ENCODE assay signal across 11 cellular contexts in genomic region chr22:38904052-38904617, GRCh38. TPM values are rescaled to one million over a fixed set of nuclear protein-coding genes. Genes with fewer than 3 reads are reported as not detected.
A peak's percentile ranks its signal among the peaks of the same experiment; 100 is the strongest.
DNase-seq lines count a peak whose midpoint lies in the region; ATAC-seq, FAIRE-seq and TF ChIP-seq lines count a peak whose summit lies in the region.
"Not testable (repeated sequence)": the region's sequence is repeated elsewhere in the genome, so short reads cannot be mapped to it uniquely, and the experiment has no call there.
"Had no signal": no experiment of that assay in that cellular context is flagged by ENCODE, and none has a peak within 500 bp of the region (broad histone marks: within the 10 kb centered on the region; RNA-seq: fewer than 3 reads in every experiment).

No MANE protein-coding gene starts in this region.

- CTCF ChIA-PET in A549 (lab: Yijun Ruan, JAX); OCI-LY7 (lab: Charles Lee; ENCODE audit: unreplicated experiment); K562 (lab: Yijun Ruan, JAX; ENCODE audit: low intra/inter-chr PET ratio); HepG2 (lab: Yijun Ruan, JAX; ENCODE audit: low intra/inter-chr PET ratio, low total read pairs): not testable (repeated sequence)

- not testable (repeated sequence) for H2AFZ ChIP-seq in GM23338; OCI-LY7 (ENCODE audit: low read length); K562 (ENCODE audit: low read depth, low read length); HepG2 (ENCODE audit: low read length)

- H3K36me3 ChIP-seq in GM23338 (ENCODE audit: insufficient read depth); OCI-LY7 (ENCODE audit: insufficient read depth, low read length); K562 (ENCODE audit: control insufficient read depth, insufficient read depth, low read length); HepG2 (replicated peaks in 1 of 2; ENCODE audit: control insufficient read depth in 1 of 2, insufficient read depth in 2 of 2, low read length in 2 of 2): not testable (repeated sequence)

- not testable (repeated sequence) for H3K27ac ChIP-seq in A549; GM23338 (ENCODE audit: low read depth); OCI-LY7 (ENCODE audit: low read depth, low read length, poor library complexity, severe bottlenecking); K562 (ENCODE audit: extremely low read depth, low read depth, low read length); HepG2 (ENCODE audit: extremely low read length, insufficient read depth, low read length)

- H3K4me1 ChIP-seq in A549; GM23338 (ENCODE audit: insufficient read depth); K562 (replicated peaks in 1 of 2; ENCODE audit: control insufficient read depth in 2 of 2, insufficient read depth in 2 of 2, low read length in 2 of 2); HepG2 (ENCODE audit: insufficient read depth, low read length): not testable (repeated sequence)
- peaks cover 25% of the 10 kb centered on the region for H3K4me1 ChIP-seq in OCI-LY7 (ENCODE audit: insufficient read depth, low read length, poor library complexity, severe bottlenecking)

- not testable (repeated sequence) for H3K9me3 ChIP-seq in A549; K562 (replicated peaks; ENCODE audit: control insufficient read depth, insufficient read depth, low read depth, low read length)
- H3K9me3 ChIP-seq in OCI-LY7 (ENCODE audit: low read length) (peaks cover 21% of the 10 kb centered on the region; the same call in 1 of the 2 replicates), HepG2 (ENCODE audit: low read length) (peaks cover 13% of the 10 kb centered on the region)

- 13% methylated on average over 5 of the region's 5 CpGs for WGBS in A549 (ENCODE audit: missing lambda C conversion rate)
- WGBS in K562 (ENCODE audit: insufficient coverage, low coverage, missing lambda C conversion rate), result 0% methylated on average over 3 of the region's 5 CpGs
- whole genome bisulfite sequencing in HepG2 (ENCODE audit: low lambda C conversion rate), result 20% methylated on average over 5 of the region's 5 CpGs

- H3K4me3 Mint-ChIP-seq in GM23338, result not testable (repeated sequence)

- DNase-seq in A549 (ENCODE audit: low read depth in 1 of 2, low spot score in 1 of 2) (peak in 1 of 2 experiments; percentile 27), GM23338 (ENCODE audit: low spot score) (peak; percentile 63), KBM-7 (peak; percentile 12), NCI-H2171 treated with DMSO at 0.1 percent for 48 hours (lab: John Stamatoyannopoulos, UW) (peak; percentile 7), OCI-LY7 (ENCODE audit: low spot score) (peak; percentile 50), K562 (ENCODE audit: extremely low read depth in 1 of 4, low spot score in 3 of 4) (peak in 1 of 4 experiments; percentile 23)
- DNase-seq in HepG2 (ENCODE audit: low spot score), result not testable (repeated sequence)

- not testable (repeated sequence) for H3K9ac ChIP-seq in K562 (ENCODE audit: insufficient read depth in 1 of 2, low read depth in 2 of 2, low read length in 2 of 2); HepG2 (ENCODE audit: insufficient read depth, low read depth, low read length)

- H3F3A ChIP-seq in GM23338 (replicated peaks; ENCODE audit: low read depth), result not testable (repeated sequence)

- H3K4me3 ChIP-seq in A549; GM23338; OCI-LY7 (ENCODE audit: low read depth, low read length, poor library complexity, severe bottlenecking); K562; HepG2 (replicated peaks in 1 of 3; ENCODE audit: insufficient read depth in 1 of 3, low read depth in 2 of 3, low read length in 3 of 3): not testable (repeated sequence)

- H3K4me1 Mint-ChIP-seq in GM23338, result not testable (repeated sequence)

- H3K9me1 ChIP-seq in K562 (ENCODE audit: control insufficient read depth, insufficient read depth, low read length), result not testable (repeated sequence)

- not testable (repeated sequence) for ATAC-seq in A549, GM23338, K562, HepG2

- not testable (repeated sequence) for TF ChIP-seq CTCF in A549 (IDR thresholded peaks at IDR 0.05); GM23338 (conservative IDR thresholded peaks at IDR 0.05; ENCODE audit: low read depth in 2 of 2); OCI-LY7 (conservative IDR thresholded peaks at IDR 0.05; ENCODE audit: low read length); K562 (IDR thresholded peaks at IDR 0.05 in 2 of 3, conservative IDR thresholded peaks at IDR 0.05 in 1 of 3; ENCODE audit: insufficient read depth in 2 of 3, low read depth in 1 of 3, low read length in 3 of 3); HepG2 (CRISPR knock-in tag; IDR thresholded peaks at IDR 0.05)

- H4K20me1 ChIP-seq in GM23338 (replicated peaks; ENCODE audit: insufficient read depth); OCI-LY7 (ENCODE audit: insufficient read depth, low read length); K562 (replicated peaks; ENCODE audit: control insufficient read depth, insufficient read depth, low read length); HepG2 (ENCODE audit: insufficient read depth, low read length): not testable (repeated sequence)

- not testable (repeated sequence) for TF ChIP-seq RAD21 in A549 (conservative IDR thresholded peaks at IDR 0.05 in 1 of 2, IDR thresholded peaks at IDR 0.05 in 1 of 2); K562 (CRISPR knock-in tag; conservative IDR thresholded peaks at IDR 0.05 in 1 of 2, IDR thresholded peaks at IDR 0.05 in 1 of 2); HepG2 (CRISPR knock-in tag; IDR thresholded peaks at IDR 0.05)

- BruUV-seq in OCI-LY7 (replicated peaks; lab: Mats Ljungman, UMichigan); K562 (replicated peaks; lab: Mats Ljungman, UMichigan); HepG2 (replicated peaks; lab: Mats Ljungman, UMichigan): not testable (repeated sequence)

- not testable (repeated sequence) for H3K27me3 ChIP-seq in GM23338 (ENCODE audit: insufficient read depth); HepG2 (ENCODE audit: control insufficient read depth in 1 of 2, insufficient read depth in 2 of 2, low read length in 2 of 2)
- H3K27me3 ChIP-seq in K562 (ENCODE audit: control insufficient read depth in 2 of 2, insufficient read depth in 2 of 2, low read length in 2 of 2), result peaks cover 2 to 12% of the 10 kb centered on the region in 2 experiments; a peak in 3 of 5 replicates

- not testable (repeated sequence) for TF ChIP-seq EP300 in A549 (IDR thresholded peaks at IDR 0.05); K562 (IDR thresholded peaks at IDR 0.05; ENCODE audit: low read length); HepG2 (IDR thresholded peaks at IDR 0.05; ENCODE audit: low read depth in 2 of 2, low read length in 2 of 2); HepG2 (CRISPR knock-in tag; IDR thresholded peaks at IDR 0.05; ENCODE audit: borderline replicate concordance)

- not testable (repeated sequence) for H3K79me2 ChIP-seq in GM23338 (replicated peaks; ENCODE audit: insufficient read depth); OCI-LY7 (ENCODE audit: insufficient read depth, low read depth, low read length); K562 (ENCODE audit: control insufficient read depth, insufficient read depth, low read length); HepG2 (ENCODE audit: insufficient read depth, low read length)

- H3K27me3 Mint-ChIP-seq in GM23338 (ENCODE audit: insufficient read depth, low read depth, poor library complexity), result not testable (repeated sequence)

- not testable (repeated sequence) for FAIRE-seq in A549 (lab: Jason Lieb, UNC); K562 (lab: Jason Lieb, UNC); HepG2 (lab: Jason Lieb, UNC)

- POLR2A ChIA-PET in A549 (lab: Yijun Ruan, JAX); OCI-LY7 (lab: Charles Lee); K562 (lab: Yijun Ruan, JAX); HepG2 (lab: Yijun Ruan, JAX): not testable (repeated sequence)

- H3K27ac Mint-ChIP-seq in GM23338, result not testable (repeated sequence)

- not testable (repeated sequence) for H3K4me2 ChIP-seq in A549; GM23338; OCI-LY7 (ENCODE audit: low read length); K562 (ENCODE audit: insufficient read depth, low read length); HepG2 (ENCODE audit: low read depth, low read length)

- in situ Hi-C loops in KBM-7 (cut with MboI; ENCODE audit: low pct_unique_long_range_greater_than_20kb, low sequenced_read_pairs); K562 (cut with MboI); HepG2 (cut with HindIII; ENCODE audit: extremely low pct_ligation_motif_present, low pct_unique_long_range_greater_than_20kb): not testable (repeated sequence)

- peaks cover 14% of the 10 kb centered on the region for H3K36me3 Mint-ChIP-seq in GM23338 (ENCODE audit: low read depth)

- H3K9me2 ChIP-seq in GM23338 (ENCODE audit: insufficient read depth); OCI-LY7 (ENCODE audit: insufficient read depth, low read length): not testable (repeated sequence)

- H3K9me3 Mint-ChIP-seq in GM23338, result peaks cover 62% of the 10 kb centered on the region

- intact Hi-C loops in OCI-LY7 (cut with micrococcal nuclease; ENCODE audit: unreplicated experiment); K562 (cut with micrococcal nuclease); HepG2 (cut with micrococcal nuclease; ENCODE audit: unreplicated experiment): not testable (repeated sequence)

- TF ChIP-seq POLR2A in A549 (IDR thresholded peaks at IDR 0.05; ENCODE audit: low read length); K562 (conservative IDR thresholded peaks at IDR 0.05); HepG2 (IDR thresholded peaks at IDR 0.05; ENCODE audit: insufficient read depth in 1 of 2, low read depth in 2 of 2, low read length in 2 of 2): not testable (repeated sequence)

RNA-seq across cellular contexts. Expression of gene CBX6, which starts 32.1 kb away (rescaled TPM):
- 9.8 and 10.4 TPM in 2 replicates for polyA plus RNA-seq in A549 (2011; rRNA removed)
- polyA plus RNA-seq in A549 (2012; cell fraction: cytosol; rRNA removed), result 7.6 and 10.4 TPM in 2 replicates
- 25.0 and 36.1 TPM in 2 replicates for polyA plus RNA-seq in A549 (2012; cell fraction: nucleus; rRNA removed)
- polyA plus RNA-seq in A549 (2017; fragmentation: RNase III; extraction: RNeasy Plus Mini Kit Qiagen cat#74134 plus additional on column Dnase treatment), result 22.1 to 24.0 TPM (median 22.4 TPM) in 3 replicates
- polyA minus RNA-seq in A549 (2011; rRNA and poly(A)+ RNA removed), result 35.3 and 40.2 TPM in 2 replicates
- total RNA-seq in GM23338 (2014; rRNA removed; shearing (Covaris generic)), result 18.2 and 23.0 TPM in 2 replicates
- polyA plus RNA-seq in GM23338 (2016; fragmentation: Nextera tagmentation; extraction: Ambion mirVana), result 17.4 and 18.5 TPM in 2 replicates
- 41.9 and 45.2 TPM in 2 replicates for total RNA-seq in OCI-LY7 (2014; rRNA removed; shearing (Covaris generic))
- 62.2 and 67.2 TPM in 2 replicates for total RNA-seq in OCI-LY7 (2022)
- total RNA-seq in K562 (2011; cell fraction: chromatin; rRNA removed; ENCODE audit: low replicate concordance), result 20.8 and 48.0 TPM in 2 replicates
- total RNA-seq in K562 (2011; cell fraction: nucleolus; rRNA removed), result 32.9 and 39.0 TPM in 2 replicates
- 29.8 and 36.5 TPM in 2 replicates for total RNA-seq in K562 (2011; cell fraction: nucleoplasm; rRNA removed)
- total RNA-seq in K562 (2014; rRNA removed), result 14.6 and 18.4 TPM in 2 replicates
- total RNA-seq in K562 (2014; rRNA removed; fragmentation: Illumina TruSeq; extraction: Trizol), result 7.4 and 8.0 TPM in 2 replicates
- total RNA-seq in K562 (2015; rRNA removed; fragmentation: Illumina TruSeq; extraction: Trizol), result 10.7 and 11.2 TPM in 2 replicates
- 29.4 and 31.6 TPM in 2 replicates for total RNA-seq in K562 (2021)
- polyA plus RNA-seq in K562 (2011; rRNA removed), result 3.3 TPM in 2 replicates
- polyA plus RNA-seq in K562 (2011; cell fraction: cytosol; rRNA removed), result 2.4 and 7.2 TPM in 2 replicates
- polyA plus RNA-seq in K562 (2011; cell fraction: nucleus; rRNA removed), result 12.5 and 31.3 TPM in 2 replicates
- polyA plus RNA-seq in K562 (2012), result 6.6 and 8.2 TPM in 2 replicates
- polyA plus RNA-seq in K562 (2014; fragmentation: Illumina TruSeq; extraction: Trizol), result 7.2 and 10.0 TPM in 2 replicates
- polyA plus RNA-seq in K562 (2014; fragmentation: Nextera tagmentation; extraction: Ambion mirVana), result 1 to 10 TPM in 1 of 2 experiments, under 1 TPM in 1; 0.75 to 1.2 TPM
- 8.0 and 9.0 TPM in 2 replicates for polyA plus RNA-seq in K562 (2014; rRNA removed)
- polyA minus RNA-seq in K562 (2011; rRNA and poly(A)+ RNA removed), result 6.9 and 8.8 TPM in 2 replicates
- polyA minus RNA-seq in K562 (2011; cell fraction: cytosol; rRNA and poly(A)+ RNA removed), result 12.9 and 18.3 TPM in 2 replicates
- 24.7 and 27.6 TPM in 2 replicates for polyA minus RNA-seq in K562 (2011; cell fraction: nucleus; rRNA and poly(A)+ RNA removed)
- 4.7 and 6.5 TPM in 2 replicates for total RNA-seq in HepG2 (2016; rRNA removed; fragmentation: Illumina TruSeq; extraction: Trizol)
- total RNA-seq in HepG2 (2016; cell fraction: cytosol; rRNA removed; fragmentation: Illumina TruSeq; extraction: Trizol; ENCODE audit: low read depth), result 0.51 and 0.79 TPM in 2 replicates
- 4.0 and 6.6 TPM in 2 replicates for total RNA-seq in HepG2 (2016; cell fraction: insoluble cytoplasmic fraction; rRNA removed; fragmentation: Illumina TruSeq; extraction: Trizol)
- 2.0 TPM in 2 replicates for total RNA-seq in HepG2 (2016; cell fraction: membrane; rRNA removed; fragmentation: Illumina TruSeq; extraction: Trizol)
- total RNA-seq in HepG2 (2016; cell fraction: nucleus; rRNA removed; fragmentation: Illumina TruSeq; extraction: Trizol), result 7.6 and 8.9 TPM in 2 replicates
- 1.7 and 2.6 TPM in 2 replicates for polyA plus RNA-seq in HepG2 (2011; rRNA removed)
- 1.2 and 1.3 TPM in 2 replicates for polyA plus RNA-seq in HepG2 (2011; cell fraction: cytosol; rRNA removed)
- 13.0 and 15.1 TPM in 2 replicates for polyA plus RNA-seq in HepG2 (2011; cell fraction: nucleus; rRNA removed)
- polyA plus RNA-seq in HepG2 (2012), result 4.0 and 5.0 TPM in 2 replicates
- 0.35 and 0.47 TPM in 2 replicates for polyA plus RNA-seq in HepG2 (2016; cell fraction: cytosol; fragmentation: Illumina TruSeq; extraction: Trizol; ENCODE audit: low read depth)
- 3.9 and 4.7 TPM in 2 replicates for polyA plus RNA-seq in HepG2 (2016; cell fraction: insoluble cytoplasmic fraction; fragmentation: Illumina TruSeq; extraction: Trizol; ENCODE audit: low read depth)
- polyA plus RNA-seq in HepG2 (2016; cell fraction: membrane; fragmentation: Illumina TruSeq; extraction: Trizol; ENCODE audit: low read depth), result 0.98 and 1.0 TPM in 2 replicates
- polyA plus RNA-seq in HepG2 (2016; cell fraction: nucleus; fragmentation: Illumina TruSeq; extraction: Trizol; ENCODE audit: insufficient read depth, low read depth), result 13.0 and 13.1 TPM in 2 replicates
- polyA minus RNA-seq in HepG2 (2011; rRNA and poly(A)+ RNA removed; ENCODE audit: low replicate concordance), result 8.8 and 30.1 TPM in 2 replicates
- 5.5 and 5.9 TPM in 2 replicates for polyA minus RNA-seq in HepG2 (2011; cell fraction: cytosol; rRNA and poly(A)+ RNA removed)
- polyA minus RNA-seq in HepG2 (2011; cell fraction: nucleus; rRNA and poly(A)+ RNA removed), result 9.9 and 16.2 TPM in 2 replicates

RNA-seq across cellular contexts. Expression of gene APOBEC3A, which starts 53.3 kb away (rescaled TPM):
- polyA plus RNA-seq in A549 (2011; rRNA removed) (not detected in 2 replicates), A549 (2017; fragmentation: RNase III; extraction: RNeasy Plus Mini Kit Qiagen cat#74134 plus additional on column Dnase treatment) (not detected in 3 replicates), GM23338 (2016; fragmentation: Nextera tagmentation; extraction: Ambion mirVana) (0.21 TPM in 1 of 2 replicates, not detected in the other), K562 (2011; rRNA removed) (not detected in 2 replicates), K562 (2014; fragmentation: Illumina TruSeq; extraction: Trizol) (not detected in 2 replicates), K562 (2014; fragmentation: Nextera tagmentation; extraction: Ambion mirVana) (under 1 TPM in 1 of 2 experiments, not detected in 1; 0.04 TPM), K562 (2014; rRNA removed) (not detected in 2 replicates), HepG2 (2011; rRNA removed) (not detected in 2 replicates)
- not detected in 2 replicates for polyA plus RNA-seq in A549 (2012; cell fraction: cytosol; rRNA removed)
- polyA plus RNA-seq in A549 (2012; cell fraction: nucleus; rRNA removed), result not detected in 2 replicates
- not detected in 2 replicates for polyA minus RNA-seq in A549 (2011; rRNA and poly(A)+ RNA removed)
- not detected in 2 replicates for total RNA-seq in GM23338 (2014; rRNA removed; shearing (Covaris generic))
- not detected in 2 replicates for total RNA-seq in OCI-LY7 (2014; rRNA removed; shearing (Covaris generic))
- total RNA-seq in OCI-LY7 (2022) (not detected in 2 replicates), K562 (2014; rRNA removed) (not detected in 2 replicates), K562 (2014; rRNA removed; fragmentation: Illumina TruSeq; extraction: Trizol) (not detected in 2 replicates), K562 (2015; rRNA removed; fragmentation: Illumina TruSeq; extraction: Trizol) (not detected in 2 replicates), K562 (2021) (not detected in 2 replicates), HepG2 (2016; rRNA removed; fragmentation: Illumina TruSeq; extraction: Trizol) (not detected in 2 replicates)
- not detected in 2 replicates for total RNA-seq in K562 (2011; cell fraction: chromatin; rRNA removed; ENCODE audit: low replicate concordance)
- not detected in 2 replicates for total RNA-seq in K562 (2011; cell fraction: nucleolus; rRNA removed)
- not detected in 2 replicates for total RNA-seq in K562 (2011; cell fraction: nucleoplasm; rRNA removed)
- polyA plus RNA-seq in K562 (2011; cell fraction: cytosol; rRNA removed), result not detected in 2 replicates
- polyA plus RNA-seq in K562 (2011; cell fraction: nucleus; rRNA removed), result not detected in 2 replicates
- polyA plus RNA-seq in K562 (2012), result not detected in 2 replicates
- polyA minus RNA-seq in K562 (2011; rRNA and poly(A)+ RNA removed), result not detected in 2 replicates
- not detected in 2 replicates for polyA minus RNA-seq in K562 (2011; cell fraction: cytosol; rRNA and poly(A)+ RNA removed)
- not detected in 2 replicates for polyA minus RNA-seq in K562 (2011; cell fraction: nucleus; rRNA and poly(A)+ RNA removed)
- not detected in 2 replicates for total RNA-seq in HepG2 (2016; cell fraction: cytosol; rRNA removed; fragmentation: Illumina TruSeq; extraction: Trizol; ENCODE audit: low read depth)
- not detected in 2 replicates for total RNA-seq in HepG2 (2016; cell fraction: insoluble cytoplasmic fraction; rRNA removed; fragmentation: Illumina TruSeq; extraction: Trizol)
- total RNA-seq in HepG2 (2016; cell fraction: membrane; rRNA removed; fragmentation: Illumina TruSeq; extraction: Trizol), result not detected in 2 replicates
- total RNA-seq in HepG2 (2016; cell fraction: nucleus; rRNA removed; fragmentation: Illumina TruSeq; extraction: Trizol), result not detected in 2 replicates
- not detected in 2 replicates for polyA plus RNA-seq in HepG2 (2011; cell fraction: cytosol; rRNA removed)
- not detected in 2 replicates for polyA plus RNA-seq in HepG2 (2011; cell fraction: nucleus; rRNA removed)
- not detected in 2 replicates for polyA plus RNA-seq in HepG2 (2012)
- not detected in 2 replicates for polyA plus RNA-seq in HepG2 (2016; cell fraction: cytosol; fragmentation: Illumina TruSeq; extraction: Trizol; ENCODE audit: low read depth)
- not detected in 2 replicates for polyA plus RNA-seq in HepG2 (2016; cell fraction: insoluble cytoplasmic fraction; fragmentation: Illumina TruSeq; extraction: Trizol; ENCODE audit: low read depth)
- polyA plus RNA-seq in HepG2 (2016; cell fraction: membrane; fragmentation: Illumina TruSeq; extraction: Trizol; ENCODE audit: low read depth), result not detected in 2 replicates
- polyA plus RNA-seq in HepG2 (2016; cell fraction: nucleus; fragmentation: Illumina TruSeq; extraction: Trizol; ENCODE audit: insufficient read depth, low read depth), result not detected in 2 replicates
- polyA minus RNA-seq in HepG2 (2011; rRNA and poly(A)+ RNA removed; ENCODE audit: low replicate concordance), result not detected in 2 replicates
- not detected in 2 replicates for polyA minus RNA-seq in HepG2 (2011; cell fraction: cytosol; rRNA and poly(A)+ RNA removed)
- not detected in 2 replicates for polyA minus RNA-seq in HepG2 (2011; cell fraction: nucleus; rRNA and poly(A)+ RNA removed)
- total RNA-seq: CD8-positive, alpha-beta memory T cell; GM23248; H7; HT-29 had no signal
- polyA plus RNA-seq: CD8-positive, alpha-beta memory T cell; GM23248 had no signal
